Comparison of ENCODE assay signal across 21 cellular contexts in the genomic region with DNA sequence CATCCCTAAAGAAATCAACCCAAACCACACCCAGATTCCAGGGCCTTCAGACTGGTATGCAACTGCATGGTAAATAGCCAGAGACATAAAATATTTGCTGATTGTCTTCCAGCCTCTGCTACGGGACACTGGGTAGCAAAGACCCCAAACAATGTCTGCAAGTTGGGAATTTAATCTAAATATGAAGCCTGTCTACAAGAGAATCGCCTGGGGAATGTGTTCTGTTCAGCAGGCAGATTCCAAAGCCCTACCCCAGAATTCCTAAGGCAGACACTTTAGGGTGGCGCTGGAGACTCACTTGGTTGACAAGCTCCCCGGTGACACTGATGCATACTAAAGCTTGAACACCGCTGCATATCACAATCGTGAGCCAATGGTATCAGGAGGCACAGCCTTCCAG.
"Had no signal": no experiment of that assay in that cellular context is flagged by ENCODE, and none has a peak within 500 bp of the region (broad histone marks: within the 10 kb centered on the region; RNA-seq: fewer than 3 reads in every experiment).

No MANE protein-coding gene starts in this region.

- H3K4me3 ChIP-seq: body of pancreas had no signal

- H3K4me1 ChIP-seq: body of pancreas had no signal

- H3K9me3 ChIP-seq: body of pancreas, SK-N-SH had no signal

- DNase-seq: activated CD4-positive, CD25-positive, alpha-beta regulatory T cell; activated CD8-positive, alpha-beta memory T cell treated with anti-CD3 and anti-CD28 coated beads, Interleukin-2, amount 50 U/mL, for 4 hours; activated CD8-positive, alpha-beta T cell treated with anti-CD3 and anti-CD28 coated beads for 36 hours; activated gamma-delta T cell treated with Interleukin-2 at 50 U/mL for 16 hours; activated naive CD4-positive, alpha-beta T cell treated with anti-CD3 and anti-CD28 coated beads, Interleukin-2, amount 10 ng/mL, durations not matched to agents 7 days and 5 days; activated naive CD8-positive, alpha-beta T cell treated with anti-CD3 and anti-CD28 coated beads for 36 hours; activated T-cell treated with anti-CD3 and anti-CD28 coated beads, Interleukin-2, amount 50 U/mL, for 72 hours; body of pancreas; Karpas-422; MM.1S; NCI-H1105 treated with DMSO at 0.1 percent for 48 hours; NCI-H146; NCI-H187 treated with DMSO at 0.1 percent for 48 hours; NCI-H2081 treated with DMSO at 0.1 percent for 48 hours; NCI-H446 treated with DMSO at 0.1 percent for 48 hours; NCI-H524 treated with DMSO at 0.1 percent for 48 hours; NCI-H748 treated with DMSO at 0.1 percent for 48 hours; SK-N-SH; T-helper 1 cell had no signal

- H3K27ac ChIP-seq: body of pancreas, VCaP had no signal

- H3K27me3 ChIP-seq: body of pancreas had no signal

- H3K9ac ChIP-seq: SK-N-SH had no signal

- ATAC-seq: activated CD8-positive, alpha-beta T cell treated with anti-CD3 and anti-CD28 coated beads for 36 hours; activated T-cell treated with anti-CD3 and anti-CD28 coated beads, Interleukin-2, amount 50 U/mL, for 72 hours; body of pancreas; Right ventricle myocardium inferior had no signal

- H3K4me2 ChIP-seq: SK-N-SH had no signal
